8 cellular contexts compared by ENCODE assay signal in the genomic region with DNA sequence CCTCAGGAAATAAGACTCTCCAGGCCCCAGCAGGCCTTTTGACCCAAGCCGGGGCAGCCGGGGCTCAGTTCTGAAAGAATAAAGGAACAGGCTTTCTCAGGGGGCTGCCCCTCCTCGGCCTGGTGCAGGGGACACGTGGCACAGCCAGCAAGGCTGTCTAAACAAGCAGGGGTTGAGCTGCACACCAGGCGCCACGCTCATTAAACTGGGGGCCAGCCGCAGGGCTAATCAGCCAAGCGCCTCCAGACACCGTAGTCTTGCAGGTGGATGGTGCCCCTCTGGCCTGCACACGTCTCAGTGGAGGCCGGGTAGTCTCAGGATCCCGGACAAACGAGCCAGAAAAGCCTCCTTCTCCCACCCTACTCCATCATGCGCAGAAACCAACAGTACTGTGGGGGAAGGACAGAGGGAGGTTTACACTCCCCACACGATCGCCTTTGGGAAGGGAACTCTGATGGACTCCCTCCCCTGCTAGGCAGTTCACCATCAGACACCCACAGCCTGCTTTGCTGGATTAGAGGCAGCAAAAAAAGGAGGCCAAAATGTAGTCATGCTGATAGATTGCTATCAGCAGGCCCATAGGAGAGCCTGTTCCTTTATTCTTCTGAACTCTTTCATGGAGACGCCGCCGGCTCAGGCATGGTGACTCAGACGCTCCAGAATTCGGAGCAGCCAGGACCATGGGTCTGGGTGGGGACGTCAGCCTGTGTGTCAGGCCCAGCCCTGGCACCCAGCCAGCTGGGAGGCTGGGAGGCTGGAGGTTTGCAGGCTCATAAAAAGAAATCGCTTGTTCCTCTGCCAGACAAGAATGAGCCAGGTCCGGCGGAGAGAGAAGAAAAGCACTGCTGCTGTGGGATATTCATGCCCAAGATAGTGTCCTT.
DNase-seq lines count a peak whose midpoint lies in the region; ATAC-seq and TF ChIP-seq lines count a peak whose summit lies in the region.

No MANE protein-coding gene starts in this region.

- peaks cover 6% of the 10 kb centered on the region for H3K36me3 Mint-ChIP-seq in MCF 10A (ENCODE audit: insufficient read depth, unreplicated experiment)

- H3K27me3 Mint-ChIP-seq in MCF 10A (ENCODE audit: insufficient read depth, unreplicated experiment) = peaks cover 18% of the 10 kb centered on the region

- peak overlapping the region; percentile 16 for H3K27ac Mint-ChIP-seq in MCF 10A (ENCODE audit: low read depth, unreplicated experiment)

- H3K4me1 ChIP-seq in transverse colon = peaks cover 2 to 30% (median 7%) of the 10 kb centered on the region in 4 donors

- peaks cover 7% of the 10 kb centered on the region for H3K9me3 Mint-ChIP-seq in MCF 10A (ENCODE audit: unreplicated experiment)

- TF ChIP-seq CTCF in AG10803 (conservative IDR thresholded peaks at IDR 0.05; ENCODE audit: low read length) (no peak), MCF 10A (IDR thresholded peaks at IDR 0.05; ENCODE audit: unreplicated experiment) (no peak), transverse colon (IDR thresholded peaks at IDR 0.05) (no peak)

- peak overlapping the region; percentile 58 to 80 (median 73) for H3K27ac ChIP-seq in transverse colon

- CTCF ChIA-PET in MCF 10A (lab: Yijun Ruan, JAX) = interaction anchor here (0.8 to 1.4 kb wide), 2 partner anchors 9 to 13 kb away, joined by 3 to 5 read pairs; no protein-coding TSS in a partner anchor

- peak; percentile 93 for DNase-seq in AG10803 (ENCODE audit: low read depth)
- DNase-seq in MV-4-11 (lab: John Stamatoyannopoulos, UW) = peak; percentile 80
- DNase-seq in MCF 10A (ENCODE audit: unreplicated experiment) = peak; percentile 93
- DNase-seq in left colon = peak; percentile 69 to 80
- DNase-seq in transverse colon = peak; percentile 83
- no peak for DNase-seq in NCI-H82 treated with DMSO at 0.1 percent for 48 hours (lab: John Stamatoyannopoulos, UW; ENCODE audit: unreplicated experiment)
- no peak for DNase-seq in SKM-1 (lab: John Stamatoyannopoulos, UW; ENCODE audit: unreplicated experiment)

- H3K4me3 Mint-ChIP-seq in MCF 10A (ENCODE audit: unreplicated experiment) = no peak overlapping the region

- H3K4me3 ChIP-seq in AG10803 (ENCODE audit: low read length) (no peak overlapping the region), transverse colon (no peak overlapping the region)

- 65% methylated on average over 19 of the region's 25 CpGs; no CpG with 5 or more reads in 1 of the 2 donors for WGBS in transverse colon (ENCODE audit: low coverage in 1 of 2), 2 donors

- TF ChIP-seq EP300 in transverse colon (IDR thresholded peaks at IDR 0.05; ENCODE audit: low read depth) = no peak

- in situ Hi-C loops in transverse colon (cut with MboI; ENCODE audit: low pct_ligation_motif_present in 1 of 4, low pct_unique_long_range_greater_than_20kb in 1 of 4, low sequenced_read_pairs in 3 of 4) = no loop called here

- no peak for TF ChIP-seq POLR2A in transverse colon (IDR thresholded peaks at IDR 0.05)

- H3K9me3 ChIP-seq in transverse colon = no peaks in the 10 kb centered on the region

- no peaks in the 10 kb centered on the region for H3K27me3 ChIP-seq in transverse colon

- H3K36me3 ChIP-seq in transverse colon = no peaks in the 10 kb centered on the region

- intact Hi-C loops in MCF 10A (cut with micrococcal nuclease) = loop anchor here (10.0 kb wide), 1 partner anchor 199 kb away; no protein-coding TSS in a partner anchor
- intact Hi-C loops in left colon (cut with DNase I, micrococcal nuclease) = no loop called here
- intact Hi-C loops in transverse colon (cut with DNase I; ENCODE audit: low total_unique reads) = no loop called here

- peak; percentile 89 for ATAC-seq in left colon
- no peak for ATAC-seq in GM21619 (IDR thresholded peaks at IDR 0.05; ENCODE audit: unreplicated experiment)

- H3K4me1 Mint-ChIP-seq in MCF 10A (ENCODE audit: insufficient read depth, unreplicated experiment) = peaks cover 18% of the 10 kb centered on the region

- POLR2A ChIA-PET in MCF 10A (lab: Yijun Ruan, JAX) = interaction anchor here (0.6 kb wide), 1 partner anchor 949 kb away, joined by 3 read pairs; no protein-coding TSS in a partner anchor

- no TSS peak for BruUV-seq in MCF 10A (replicated peaks; lab: Mats Ljungman, UMichigan)

Comparison
In these comparisons a context has a peak if more than half of its experiments do, and no peak if none do; other contexts are left out.
1. DNase-seq: peak in AG10803 (single experiment), MV-4-11 (single experiment), MCF 10A (single experiment), left colon (2 of 2) and transverse colon (single experiment); none in NCI-H82 treated with DMSO at 0.1 percent for 48 hours (single experiment) and SKM-1 (single experiment).